11 cellular contexts compared by ENCODE assay signal in the genomic region with DNA sequence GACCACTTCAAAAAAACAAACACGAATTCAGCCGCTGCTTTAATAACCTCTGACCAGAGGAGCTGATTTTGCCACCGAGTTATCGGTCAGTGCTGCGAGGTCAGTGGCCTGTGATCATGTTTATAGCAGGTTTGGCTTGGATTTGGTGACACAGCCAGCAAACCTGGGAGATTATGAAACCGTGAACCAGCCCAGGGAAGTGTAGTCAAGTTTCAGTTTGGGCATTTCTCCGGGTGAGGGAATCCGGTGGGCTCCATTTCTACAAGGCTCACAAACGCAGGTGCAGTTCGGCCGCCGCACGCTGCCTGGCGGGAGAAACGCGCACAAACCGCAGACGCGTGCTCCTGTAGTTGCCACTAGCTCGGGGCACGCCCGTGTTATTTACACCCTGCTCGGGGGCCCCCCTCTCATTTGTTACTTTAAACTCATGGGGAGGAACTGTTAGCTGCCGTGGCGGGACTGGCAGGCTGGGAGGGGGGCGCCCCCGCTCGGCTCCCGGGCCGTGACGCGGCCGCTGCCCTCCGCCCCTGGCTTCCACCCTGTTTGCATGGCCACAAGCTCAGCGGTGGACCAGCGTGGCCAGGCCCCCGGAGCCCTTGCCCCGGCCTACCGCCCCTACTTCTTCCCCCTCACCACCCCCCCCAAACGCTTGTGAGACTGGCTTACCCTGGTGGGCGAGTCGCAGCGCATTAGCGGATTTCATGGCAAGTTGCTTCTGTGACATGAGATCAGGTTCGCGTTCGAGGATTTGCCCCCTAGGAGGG. TPM values are rescaled to one million over a fixed set of nuclear protein-coding genes. Genes with fewer than 3 reads are reported as not detected.
DNase-seq lines count a peak whose midpoint lies in the region; ATAC-seq and TF ChIP-seq lines count a peak whose summit lies in the region.
"Had no signal": no experiment of that assay in that cellular context is flagged by ENCODE, and none has a peak within 500 bp of the region (broad histone marks: within the 10 kb centered on the region; RNA-seq: fewer than 3 reads in every experiment).

No MANE protein-coding gene starts in this region.

- H3K4me1 ChIP-seq in BLaER1 treated with 17β-estradiol and CSF1 and Interleukin-3, amounts not matched to agents 10 nM and 100 nM = peaks cover 0 to 18% (median 11%) of the 10 kb centered on the region in 10 experiments; a peak in 10 of 20 replicates
- H3K4me1 ChIP-seq in GM23338 (ENCODE audit: insufficient read depth) (peaks cover 63% of the 10 kb centered on the region), body of pancreas (peaks cover 56% of the 10 kb centered on the region)
- H3K4me1 ChIP-seq: SJSA1 had no signal

- H3K79me2 ChIP-seq in GM23338 (replicated peaks; ENCODE audit: insufficient read depth) = peaks cover 19% of the 10 kb centered on the region

- H3K4me1 Mint-ChIP-seq in GM23338 = peaks cover 63% of the 10 kb centered on the region
- peaks cover 13% of the 10 kb centered on the region for H3K4me1 Mint-ChIP-seq in mesothelial cell of epicardium

- H3K27me3 ChIP-seq in BLaER1 treated with 17β-estradiol and CSF1 and Interleukin-3, amounts not matched to agents 10 nM and 100 nM = peaks cover 95 to 100% (median 100%) of the 10 kb centered on the region in 11 experiments
- peaks cover 84% of the 10 kb centered on the region for H3K27me3 ChIP-seq in GM23338 (ENCODE audit: insufficient read depth)
- H3K27me3 ChIP-seq in body of pancreas = no peaks in the 10 kb centered on the region

- intact Hi-C loops in body of pancreas (cut with DNase I) = no loop called here

- H3K27ac ChIP-seq in BLaER1 treated with 17β-estradiol and CSF1 and Interleukin-3, amounts not matched to agents 10 nM and 100 nM = no peak overlapping the region
- H3K27ac ChIP-seq in GM23338 (ENCODE audit: low read depth) = peak overlapping the region; percentile 92; the same call in 1 of the 2 replicates
- H3K27ac ChIP-seq in body of pancreas = peak overlapping the region; percentile 73 to 92 (median 78)
- H3K27ac ChIP-seq: prostate gland, SJSA1 had no signal

- WGBS in body of pancreas, 2 donors = 11 to 13% methylated on average over 32 to 47 of the region's 47 CpGs

- TF ChIP-seq CTCF in GM23338 (conservative IDR thresholded peaks at IDR 0.05; ENCODE audit: low read depth in 2 of 2) = no peak
- no peak for TF ChIP-seq CTCF in body of pancreas (IDR thresholded peaks at IDR 0.05)
- TF ChIP-seq CTCF in mesothelial cell of epicardium (IDR thresholded peaks at IDR 0.05; ENCODE audit: unreplicated experiment) = no peak

- peak in 2 of 3 donors; percentile 44 to 50 for TF ChIP-seq POLR2A in body of pancreas (IDR thresholded peaks at IDR 0.05)

- no peaks in the 10 kb centered on the region for H3K36me3 ChIP-seq in BLaER1 treated with 17β-estradiol and CSF1 and Interleukin-3, amounts not matched to agents 10 nM and 100 nM
- H3K36me3 ChIP-seq in GM23338 (ENCODE audit: insufficient read depth) (no peaks in the 10 kb centered on the region; the same call in 1 of the 2 replicates), body of pancreas (replicated peaks in 1 of 2; ENCODE audit: insufficient read depth in 1 of 2, low read depth in 2 of 2) (no peaks in the 10 kb centered on the region)
- H3K36me3 ChIP-seq: prostate gland, SJSA1 had no signal

- DNase-seq in GM23338 (ENCODE audit: low spot score) = peak; percentile 47
- DNase-seq in body of pancreas = peak in 3 of 4 donors; percentile 35 to 56 (median 40)
- no peak for DNase-seq in mesothelial cell of epicardium (ENCODE audit: low spot score in 2 of 2, unreplicated experiment in 2 of 2)
- no peak for DNase-seq in epidermal melanocyte (ENCODE audit: insufficient read length, low spot score)
- no peak for DNase-seq in CD1c-positive myeloid dendritic cell (ENCODE audit: extremely low spot score)
- DNase-seq: activated gamma-delta T cell had no signal

- H3K9ac ChIP-seq in BLaER1 treated with 17β-estradiol and CSF1 and Interleukin-3, amounts not matched to agents 10 nM and 100 nM = no peak overlapping the region

- peaks cover 19% of the 10 kb centered on the region for H3F3A ChIP-seq in GM23338 (replicated peaks; ENCODE audit: low read depth)

- H3K9me3 ChIP-seq in BLaER1 treated with 17β-estradiol and CSF1 and Interleukin-3, amounts not matched to agents 10 nM and 100 nM (replicated peaks in 1 of 11) = peaks cover 22 to 35% (median 24%) of the 10 kb centered on the region in 11 experiments
- no peaks in the 10 kb centered on the region for H3K9me3 ChIP-seq in body of pancreas
- H3K9me3 ChIP-seq: prostate gland, SJSA1 had no signal

- peak overlapping the region in 10 of 11 experiments; percentile 20 to 84 (median 42); a peak in 15 of 22 replicates for H3K4me2 ChIP-seq in BLaER1 treated with 17β-estradiol and CSF1 and Interleukin-3, amounts not matched to agents 10 nM and 100 nM
- H3K4me2 ChIP-seq in GM23338 = peak overlapping the region; percentile 88

- ATAC-seq in GM23338 = no peak
- ATAC-seq in body of pancreas = peak; percentile 31
- ATAC-seq in HG02571 (IDR thresholded peaks at IDR 0.05; ENCODE audit: unreplicated experiment) = no peak
- no peak for ATAC-seq in GM18498 (IDR thresholded peaks at IDR 0.05; ENCODE audit: unreplicated experiment)

- H3K27ac Mint-ChIP-seq in GM23338 (peak overlapping the region; percentile 94), mesothelial cell of epicardium (no peak overlapping the region)

- H3K4me3 ChIP-seq in BLaER1 treated with 17β-estradiol and CSF1 and Interleukin-3, amounts not matched to agents 10 nM and 100 nM = peak overlapping the region in 4 of 10 experiments; percentile 11 to 35 (median 24); a peak in 4 of 20 replicates
- H3K4me3 ChIP-seq in GM23338 = peak overlapping the region; percentile 66
- H3K4me3 ChIP-seq in body of pancreas = no peak overlapping the region
- H3K4me3 ChIP-seq: prostate gland, SJSA1 had no signal

- H3K9me2 ChIP-seq in GM23338 (ENCODE audit: insufficient read depth) = no peaks in the 10 kb centered on the region

- H3K9me3 Mint-ChIP-seq in GM23338 = peaks cover 16% of the 10 kb centered on the region; the same call in 1 of the 3 replicates
- no peaks in the 10 kb centered on the region for H3K9me3 Mint-ChIP-seq in mesothelial cell of epicardium

- H3K27me3 Mint-ChIP-seq in GM23338 (ENCODE audit: insufficient read depth, low read depth, poor library complexity) (peaks cover 59% of the 10 kb centered on the region), mesothelial cell of epicardium (ENCODE audit: low read depth) (peaks cover 97% of the 10 kb centered on the region)

- peaks cover 38% of the 10 kb centered on the region for H3K36me3 Mint-ChIP-seq in GM23338 (ENCODE audit: low read depth)
- H3K36me3 Mint-ChIP-seq in mesothelial cell of epicardium = no peaks in the 10 kb centered on the region

- H4K20me1 ChIP-seq in BLaER1 treated with 17β-estradiol and CSF1 and Interleukin-3, amounts not matched to agents 10 nM and 100 nM = peaks cover 0 to 81% (median 47%) of the 10 kb centered on the region in 11 experiments; a peak in 17 of 22 replicates
- H4K20me1 ChIP-seq in GM23338 (replicated peaks; ENCODE audit: insufficient read depth) = peaks cover 19% of the 10 kb centered on the region

- no peak overlapping the region for H2AFZ ChIP-seq in GM23338

- H3K4me3 Mint-ChIP-seq in GM23338 (peak overlapping the region; percentile 76), mesothelial cell of epicardium (peak overlapping the region; percentile 11)

TF ChIP-seq in GM23338, 12 proteins besides CTCF, POLR2A, EP300 and RAD21 (continues in another document):
- TF ChIP-seq, protein P1, sequence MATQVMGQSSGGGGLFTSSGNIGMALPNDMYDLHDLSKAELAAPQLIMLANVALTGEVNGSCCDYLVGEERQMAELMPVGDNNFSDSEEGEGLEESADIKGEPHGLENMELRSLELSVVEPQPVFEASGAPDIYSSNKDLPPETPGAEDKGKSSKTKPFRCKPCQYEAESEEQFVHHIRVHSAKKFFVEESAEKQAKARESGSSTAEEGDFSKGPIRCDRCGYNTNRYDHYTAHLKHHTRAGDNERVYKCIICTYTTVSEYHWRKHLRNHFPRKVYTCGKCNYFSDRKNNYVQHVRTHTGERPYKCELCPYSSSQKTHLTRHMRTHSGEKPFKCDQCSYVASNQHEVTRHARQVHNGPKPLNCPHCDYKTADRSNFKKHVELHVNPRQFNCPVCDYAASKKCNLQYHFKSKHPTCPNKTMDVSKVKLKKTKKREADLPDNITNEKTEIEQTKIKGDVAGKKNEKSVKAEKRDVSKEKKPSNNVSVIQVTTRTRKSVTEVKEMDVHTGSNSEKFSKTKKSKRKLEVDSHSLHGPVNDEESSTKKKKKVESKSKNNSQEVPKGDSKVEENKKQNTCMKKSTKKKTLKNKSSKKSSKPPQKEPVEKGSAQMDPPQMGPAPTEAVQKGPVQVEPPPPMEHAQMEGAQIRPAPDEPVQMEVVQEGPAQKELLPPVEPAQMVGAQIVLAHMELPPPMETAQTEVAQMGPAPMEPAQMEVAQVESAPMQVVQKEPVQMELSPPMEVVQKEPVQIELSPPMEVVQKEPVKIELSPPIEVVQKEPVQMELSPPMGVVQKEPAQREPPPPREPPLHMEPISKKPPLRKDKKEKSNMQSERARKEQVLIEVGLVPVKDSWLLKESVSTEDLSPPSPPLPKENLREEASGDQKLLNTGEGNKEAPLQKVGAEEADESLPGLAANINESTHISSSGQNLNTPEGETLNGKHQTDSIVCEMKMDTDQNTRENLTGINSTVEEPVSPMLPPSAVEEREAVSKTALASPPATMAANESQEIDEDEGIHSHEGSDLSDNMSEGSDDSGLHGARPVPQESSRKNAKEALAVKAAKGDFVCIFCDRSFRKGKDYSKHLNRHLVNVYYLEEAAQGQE (IDR thresholded peaks at IDR 0.05; ENCODE audit: unreplicated experiment) = no peak
- TF ChIP-seq POLR2AphosphoS5 (IDR thresholded peaks at IDR 0.05; ENCODE audit: low read depth) (no peak), CREB1 (CRISPR knock-in tag; IDR thresholded peaks at IDR 0.05; ENCODE audit: low read depth) (0 out of 2 replicates have a peak, but pooled peaks have one; percentile 16), EZH2 (IDR thresholded peaks at IDR 0.05; ENCODE audit: low read depth, unreplicated experiment) (peak; percentile 25), NANOG (IDR thresholded peaks at IDR 0.05; ENCODE audit: borderline replicate concordance) (no peak), STAT1 (IDR thresholded peaks at IDR 0.05; ENCODE audit: unreplicated experiment) (no peak)

RNA-seq across cellular contexts. Expression of a gene that starts 13.6 kb away (rescaled TPM):
- total RNA-seq in GM23338 (2014; rRNA removed; shearing (Covaris generic)) = 4.2 and 9.4 TPM in 2 replicates
- 3.9 and 4.3 TPM in 2 replicates for polyA plus RNA-seq in GM23338 (2016; fragmentation: Nextera tagmentation; extraction: Ambion mirVana)
- total RNA-seq in body of pancreas (100 to 1,000 TPM in 1 of 2 donors, 10 to 100 TPM in 1; 68.0 to 126 TPM), mesothelial cell of epicardium (0.18 TPM in 1 of 3 replicates, not detected in the others)
- total RNA-seq: SJSA1 had no signal

Comparison
In these comparisons a context has a peak if more than half of its experiments do, and no peak if none do; other contexts are left out.
1. H3K27ac ChIP-seq: peak in GM23338 (single experiment) and body of pancreas (4 of 4); none in BLaER1 treated with 17β-estradiol and CSF1 and Interleukin-3, amounts not matched to agents 10 nM and 100 nM (0 of 11).
2. DNase-seq: peak in GM23338 (single experiment) and body of pancreas (3 of 4); none in mesothelial cell of epicardium (0 of 2), epidermal melanocyte (single experiment) and CD1c-positive myeloid dendritic cell (single experiment).